In the genomic region with DNA sequence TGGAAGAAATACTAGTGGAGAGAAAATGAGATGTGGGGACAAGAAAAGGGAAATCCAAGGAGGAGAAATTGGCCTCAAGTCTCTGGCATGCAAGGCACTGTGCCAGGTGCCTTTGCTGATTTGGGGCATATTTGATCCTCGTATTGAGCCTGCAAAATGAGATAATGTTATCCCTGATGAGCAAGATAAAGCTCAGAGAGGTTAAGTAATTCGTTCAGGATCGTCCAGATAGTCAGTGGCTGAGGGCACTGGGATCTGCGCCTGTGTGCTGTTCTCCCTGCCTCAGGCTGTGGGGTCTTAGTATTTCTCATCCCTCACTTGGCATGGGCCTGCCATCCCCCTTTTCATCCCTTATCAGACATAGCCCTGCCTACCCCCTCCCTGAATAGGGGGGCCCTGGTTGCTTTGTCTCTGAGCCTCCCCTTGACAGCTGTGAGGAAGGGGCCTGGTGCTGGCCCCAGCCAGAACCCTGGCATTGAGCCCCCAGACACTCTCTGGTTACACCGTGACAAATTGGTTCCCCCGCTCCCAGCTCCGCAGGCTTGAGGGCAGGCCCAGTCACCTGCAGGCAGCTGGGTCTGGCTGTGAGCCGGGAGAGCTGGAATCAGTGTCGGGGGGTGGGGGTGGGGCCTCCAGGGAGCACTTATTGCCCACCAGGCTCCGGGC, we compare ENCODE assay signal across 23 cellular contexts.
"Had no signal": no experiment of that assay in that cellular context is flagged by ENCODE, and none has a peak within 500 bp of the region (broad histone marks: within the 10 kb centered on the region; RNA-seq: fewer than 3 reads in every experiment).

No MANE protein-coding gene starts in this region.

- H3K27ac ChIP-seq: dorsolateral prefrontal cortex, hepatocyte, left ventricle myocardium inferior, lower lobe of right lung, neutrophil, spleen, thoracic aorta, transverse colon had no signal

- H2AFZ ChIP-seq: hepatocyte had no signal

- ATAC-seq: left cardiac atrium; lower lobe of right lung; natural killer cell treated with Interleukin-12 subunit alpha and Interleukin-12 subunit beta and Interleukin-15 and Interleukin-18, amount 100 ng/mL, for 72 hours; sciatic nerve; stimulated activated naive B cell treated with anti-CD40 and anti-IgM and Interleukin-4, amounts not matched to agents 10 μg/mL and 1 μg/mL and 100 μg/mL, for 72 hours; stimulated activated naive CD8-positive, alpha-beta T cell treated with anti-CD3 and anti-CD28 coated beads, Interleukin-15, amount 100 ng/mL, for 72 hours had no signal

- H3K4me3 ChIP-seq: dorsolateral prefrontal cortex, hepatocyte, left ventricle myocardium inferior, lower lobe of right lung, spleen, thoracic aorta, transverse colon had no signal

- H3K36me3 ChIP-seq: left ventricle myocardium inferior, lower lobe of right lung, neutrophil, spleen, thoracic aorta, transverse colon had no signal

- H3K27me3 ChIP-seq: dorsolateral prefrontal cortex, hepatocyte, transverse colon had no signal

- H3K4me1 ChIP-seq: left ventricle myocardium inferior, lower lobe of right lung, spleen, transverse colon had no signal

- H3K79me2 ChIP-seq: hepatocyte had no signal

- H3K4me2 ChIP-seq: hepatocyte had no signal

- DNase-seq: cortex of kidney; dorsolateral prefrontal cortex; effector CD8-positive, alpha-beta T cell; foreskin melanocyte; head of caudate nucleus; kidney; left cardiac atrium; left ventricle myocardium inferior; lower lobe of right lung; midbrain; posterior cingulate gyrus; spleen; stimulated activated CD4-positive, alpha-beta T cell treated with anti-CD3 and anti-CD28 coated beads, Interleukin-15, amount 100 ng/mL, for 24 hours; stimulated activated CD4-positive, alpha-beta T cell treated with anti-CD3 and anti-CD28 coated beads, Interleukin-2, amount 100 ng/mL, for 24 hours; stimulated activated CD4-positive, alpha-beta T cell treated with anti-CD3 and anti-CD28 coated beads, Interleukin-4, amount 100 ng/mL, for 4 hours; stimulated activated naive B cell treated with anti-CD40 and anti-IgM and Interleukin-4, amounts not matched to agents 10 μg/mL and 1 μg/mL and 100 μg/mL, for 72 hours; stimulated activated naive CD8-positive, alpha-beta T cell treated with anti-CD3 and anti-CD28 coated beads, Interleukin-15, amount 100 ng/mL, for 72 hours; transverse colon had no signal

- H3K9me3 ChIP-seq: left ventricle myocardium inferior, lower lobe of right lung, neutrophil, spleen, thoracic aorta, transverse colon had no signal

- FAIRE-seq: kidney had no signal
